ENCODE assay signal across 8 cellular contexts in the genomic region with DNA sequence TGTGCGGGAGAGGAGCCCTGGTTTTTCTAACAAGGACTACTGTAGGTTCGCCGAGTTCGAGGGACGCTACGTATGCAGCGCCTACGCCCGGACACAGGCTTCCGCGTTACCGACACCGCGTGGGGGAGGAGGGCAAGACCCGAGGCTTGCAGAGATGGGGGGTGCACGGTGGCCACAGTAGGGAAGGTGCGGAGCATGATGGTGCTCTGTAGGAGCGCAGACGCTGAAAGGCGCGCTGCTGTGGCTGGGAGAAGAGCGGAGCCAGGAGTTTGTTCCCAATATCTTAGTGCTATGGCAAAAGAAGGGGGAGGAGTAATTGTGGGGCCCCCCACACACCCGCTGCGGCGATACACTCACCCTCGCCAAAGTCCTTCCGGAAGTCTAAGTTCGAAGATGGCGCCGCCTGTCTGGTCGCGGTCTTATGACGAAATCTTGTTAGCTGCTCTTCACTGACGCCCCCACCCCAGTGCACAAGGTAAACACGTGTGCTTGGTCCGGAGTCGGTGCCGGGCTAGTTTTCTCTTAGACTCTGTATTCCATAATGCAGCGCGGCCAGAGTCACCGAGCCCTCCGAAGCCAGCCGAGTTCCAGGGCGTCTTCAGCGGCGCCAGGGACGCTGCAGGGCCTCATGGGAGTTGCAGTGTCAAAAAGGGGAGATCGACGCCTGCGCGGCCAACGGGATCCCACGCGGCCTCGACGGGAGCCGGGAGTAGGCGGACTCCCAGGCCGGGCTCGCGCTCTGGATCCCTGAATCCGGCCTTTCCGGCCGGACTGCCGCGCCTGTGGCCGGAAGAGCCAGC. TPM values are rescaled to one million over a fixed set of nuclear protein-coding genes. Genes with fewer than 3 reads are reported as not detected.
DNase-seq lines count a peak whose midpoint lies in the region; ATAC-seq and TF ChIP-seq lines count a peak whose summit lies in the region.

A gene with protein sequence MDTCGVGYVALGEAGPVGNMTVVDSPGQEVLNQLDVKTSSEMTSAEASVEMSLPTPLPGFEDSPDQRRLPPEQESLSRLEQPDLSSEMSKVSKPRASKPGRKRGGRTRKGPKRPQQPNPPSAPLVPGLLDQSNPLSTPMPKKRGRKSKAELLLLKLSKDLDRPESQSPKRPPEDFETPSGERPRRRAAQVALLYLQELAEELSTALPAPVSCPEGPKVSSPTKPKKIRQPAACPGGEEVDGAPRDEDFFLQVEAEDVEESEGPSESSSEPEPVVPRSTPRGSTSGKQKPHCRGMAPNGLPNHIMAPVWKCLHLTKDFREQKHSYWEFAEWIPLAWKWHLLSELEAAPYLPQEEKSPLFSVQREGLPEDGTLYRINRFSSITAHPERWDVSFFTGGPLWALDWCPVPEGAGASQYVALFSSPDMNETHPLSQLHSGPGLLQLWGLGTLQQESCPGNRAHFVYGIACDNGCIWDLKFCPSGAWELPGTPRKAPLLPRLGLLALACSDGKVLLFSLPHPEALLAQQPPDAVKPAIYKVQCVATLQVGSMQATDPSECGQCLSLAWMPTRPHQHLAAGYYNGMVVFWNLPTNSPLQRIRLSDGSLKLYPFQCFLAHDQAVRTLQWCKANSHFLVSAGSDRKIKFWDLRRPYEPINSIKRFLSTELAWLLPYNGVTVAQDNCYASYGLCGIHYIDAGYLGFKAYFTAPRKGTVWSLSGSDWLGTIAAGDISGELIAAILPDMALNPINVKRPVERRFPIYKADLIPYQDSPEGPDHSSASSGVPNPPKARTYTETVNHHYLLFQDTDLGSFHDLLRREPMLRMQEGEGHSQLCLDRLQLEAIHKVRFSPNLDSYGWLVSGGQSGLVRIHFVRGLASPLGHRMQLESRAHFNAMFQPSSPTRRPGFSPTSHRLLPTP (minus strand): TSS at position 383 of the 800 bp plus-strand sequence. CDS start 13,210 bp downstream, outside the sequence.

- TF ChIP-seq POLR2A in vagina (IDR thresholded peaks at IDR 0.05): no peak

- ATAC-seq in GM18502 (IDR thresholded peaks at IDR 0.05; ENCODE audit: poor library complexity, unreplicated experiment) (peak; percentile 85), HG02970 (IDR thresholded peaks at IDR 0.05; ENCODE audit: low FRiP score, unreplicated experiment) (peak; percentile 93), right cardiac atrium (peak; percentile 97)

- intact Hi-C loops in ascending aorta (cut with DNase I): loop anchor here (1.0 to 10.0 kb wide), 7 partner anchors 14 to 224 kb away; partner anchors contain the start of genes ATRAID, CAD, EIF2B4 and MPV17
- intact Hi-C loops in right cardiac atrium (cut with DNase I): no loop called here
- intact Hi-C loops in vagina (cut with DNase I): no loop called here

- H3K36me3 ChIP-seq in ascending aorta (no peaks in the 10 kb centered on the region), vagina (no peaks in the 10 kb centered on the region)

- H3K27ac Mint-ChIP-seq in T-helper 2 cell treated with Interferon-gamma antibody and Interleukin-4, amounts not matched to agents 5 μg/mL and 100 μg/mL, for 36 hours: peak within 1 kb of the TSS; percentile 98

- DNase-seq in NCI-H1930 (lab: John Stamatoyannopoulos, UW) (peak; percentile 97 to 98), ascending aorta (ENCODE audit: low spot score in 2 of 2) (peak; percentile 74 to 97), right cardiac atrium (peak; percentile 95 to 98 (median 97)), putamen (ENCODE audit: low spot score) (peak; percentile 96), vagina (ENCODE audit: extremely low spot score in 2 of 2) (peak in 1 of 2 donors; percentile 96)
- DNase-seq in T-helper 2 cell treated with Interferon-gamma antibody and Interleukin-4, amounts not matched to agents 5 μg/mL and 100 μg/mL, for 36 hours (ENCODE audit: low spot score): peak; percentile 94

- H3K27me3 Mint-ChIP-seq in T-helper 2 cell treated with Interferon-gamma antibody and Interleukin-4, amounts not matched to agents 5 μg/mL and 100 μg/mL, for 36 hours (ENCODE audit: low read depth): no peaks in the 10 kb centered on the region

- peaks cover 14% of the 10 kb centered on the region for H3K36me3 Mint-ChIP-seq in T-helper 2 cell treated with Interferon-gamma antibody and Interleukin-4, amounts not matched to agents 5 μg/mL and 100 μg/mL, for 36 hours (ENCODE audit: low read depth)

- H3K4me1 Mint-ChIP-seq in T-helper 2 cell treated with Interferon-gamma antibody and Interleukin-4, amounts not matched to agents 5 μg/mL and 100 μg/mL, for 36 hours (ENCODE audit: low read depth): peaks cover 37% of the 10 kb centered on the region

- H3K27ac ChIP-seq in ascending aorta (peak within 1 kb of the TSS; percentile 75 to 89), right cardiac atrium (ENCODE audit: low read length) (peak within 1 kb of the TSS; percentile 96), vagina (peak within 1 kb of the TSS; percentile 82)

- peak within 1 kb of the TSS; percentile 99 for H3K4me3 Mint-ChIP-seq in T-helper 2 cell treated with Interferon-gamma antibody and Interleukin-4, amounts not matched to agents 5 μg/mL and 100 μg/mL, for 36 hours

- H3K27me3 ChIP-seq in ascending aorta: no peaks in the 10 kb centered on the region
- no peaks in the 10 kb centered on the region for H3K27me3 ChIP-seq in right cardiac atrium (ENCODE audit: control insufficient read depth, insufficient read depth)
- H3K27me3 ChIP-seq in vagina: no peaks in the 10 kb centered on the region

- under 1% methylated on average over 67 of the region's 67 CpGs for WGBS in right cardiac atrium

- H3K9me3 Mint-ChIP-seq in T-helper 2 cell treated with Interferon-gamma antibody and Interleukin-4, amounts not matched to agents 5 μg/mL and 100 μg/mL, for 36 hours: no peaks in the 10 kb centered on the region

- H3K4me3 ChIP-seq in ascending aorta (peak within 1 kb of the TSS; percentile 78 to 89), right cardiac atrium (ENCODE audit: low read length) (peak within 1 kb of the TSS; percentile 53), vagina (peak within 1 kb of the TSS; percentile 85 to 94)

- H3K9me3 ChIP-seq in ascending aorta (no peaks in the 10 kb centered on the region), right cardiac atrium (ENCODE audit: control insufficient read depth, low read length) (no peaks in the 10 kb centered on the region), vagina (no peaks in the 10 kb centered on the region)

- TF ChIP-seq CTCF in ascending aorta (IDR thresholded peaks at IDR 0.05) (peak in 1 of 3 experiments; percentile 11), vagina (IDR thresholded peaks at IDR 0.05) (no peak)

- H3K4me1 ChIP-seq in ascending aorta (peaks cover 8 to 23% of the 10 kb centered on the region in 2 donors), right cardiac atrium (ENCODE audit: control insufficient read depth, insufficient read depth, low read length) (peaks cover 2% of the 10 kb centered on the region), vagina (peaks cover 45% of the 10 kb centered on the region)

RNA-seq across cellular contexts. Expression of the gene that starts here (rescaled TPM):
- total RNA-seq in ascending aorta: 76.2 TPM
- 10 to 100 TPM; 24.8 to 32.1 (median 26.6) TPM for total RNA-seq in right cardiac atrium
- polyA plus RNA-seq in right cardiac atrium: 16.9 TPM
- total RNA-seq in vagina: 67.5 TPM
